1 cellular context compared by ENCODE assay signal in the genomic region with DNA sequence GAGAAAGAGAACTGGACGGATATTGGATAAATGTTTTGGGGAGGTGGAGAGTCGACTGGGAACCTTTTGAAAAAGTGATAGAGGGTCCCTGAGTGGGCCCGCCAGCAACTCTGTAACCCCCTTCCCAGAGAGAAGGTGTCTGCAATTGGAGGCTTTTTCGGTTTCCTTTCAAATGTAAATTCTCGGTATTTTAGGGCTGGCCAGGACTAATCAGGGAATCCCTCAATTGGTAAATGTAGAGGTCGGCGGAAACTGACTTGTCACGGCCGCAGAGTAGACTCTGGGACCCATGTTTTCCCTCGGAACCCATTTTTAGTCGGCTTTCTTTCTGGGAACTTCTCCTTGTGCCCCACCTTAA.
TF ChIP-seq lines count a peak whose summit lies in the region.

No MANE protein-coding gene starts in this region.

TF ChIP-seq in GM23338, 12 proteins besides CTCF, POLR2A, EP300 and RAD21 (continued from another document):
- TF ChIP-seq ETS1 (IDR thresholded peaks at IDR 0.05), result no peak
- TF ChIP-seq ZNF114 (CRISPR knock-in tag; IDR thresholded peaks at IDR 0.05), result no peak
